ENCODE assay signal across 28 cellular contexts in the genomic region with DNA sequence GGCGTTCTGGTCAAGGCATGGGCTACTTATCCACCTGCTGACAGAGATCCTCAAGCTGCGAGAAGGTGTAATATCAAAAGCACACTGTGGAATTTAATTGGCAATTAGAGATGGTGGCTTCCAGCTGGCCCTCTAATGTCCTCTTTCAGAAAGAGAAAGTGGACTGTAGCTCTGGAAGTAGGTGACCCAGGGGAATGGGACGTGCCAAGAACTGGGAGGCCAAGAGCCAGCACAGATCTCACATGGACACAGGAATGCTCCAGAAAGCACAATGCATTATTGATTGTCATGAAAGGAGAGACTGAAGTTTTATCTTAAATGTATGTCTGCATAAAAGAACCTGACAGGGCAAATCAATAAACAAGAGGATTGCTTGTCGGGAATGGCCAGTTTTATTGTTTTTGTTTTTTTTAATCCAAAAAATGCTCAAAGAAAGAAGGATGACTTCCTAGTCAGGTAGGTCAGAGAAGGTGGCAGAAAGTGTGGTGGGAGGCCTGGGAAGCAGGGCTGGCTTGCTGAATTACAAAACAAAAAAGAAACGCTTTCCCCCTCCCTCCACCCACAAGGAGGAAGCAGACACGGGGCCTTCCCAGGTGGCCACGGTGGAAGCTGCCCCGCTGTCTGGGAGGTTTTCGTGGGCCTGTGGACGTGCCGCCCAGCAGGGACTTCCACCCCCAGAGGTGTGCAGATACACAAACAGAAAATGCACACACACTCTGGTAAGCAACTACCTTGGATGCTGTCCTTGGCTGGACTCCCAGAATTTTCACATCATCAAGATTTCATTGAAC.
"Had no signal": no experiment of that assay in that cellular context is flagged by ENCODE, and none has a peak within 500 bp of the region (broad histone marks: within the 10 kb centered on the region; RNA-seq: fewer than 3 reads in every experiment).

No MANE protein-coding gene starts in this region.

- DNase-seq: activated CD4-positive, alpha-beta T cell treated with anti-CD3 and anti-CD28 coated beads for 48 hours; activated CD4-positive, alpha-beta T cell treated with anti-CD3 and anti-CD28 coated beads, Interleukin-2, amount 50 U/mL, for 4 hours; activated CD4-positive, CD25-positive, alpha-beta regulatory T cell treated with anti-CD3 and anti-CD28 coated beads, Interleukin-2, amount 50 U/mL, for 72 hours; activated CD8-positive, alpha-beta memory T cell treated with anti-CD3 and anti-CD28 coated beads, Interleukin-2, amount 50 U/mL, for 48 hours; activated CD8-positive, alpha-beta T cell treated with anti-CD3 and anti-CD28 coated beads, Interleukin-2, amount 10 ng/mL, durations not matched to agents 7 days and 5 days; activated naive CD4-positive, alpha-beta T cell treated with anti-CD3 and anti-CD28 coated beads, Interleukin-2, amount 50 U/mL, for 16 hours; activated naive CD8-positive, alpha-beta T cell treated with anti-CD3 and anti-CD28 coated beads, Interleukin-2, amount 10 ng/mL, durations not matched to agents 7 days and 5 days; activated T-cell treated with anti-CD3 and anti-CD28 coated beads, Interleukin-2, amount 50 U/mL, for 1 hour; adrenal gland; anterior cingulate cortex; central memory CD4-positive, alpha-beta T cell; NCI-H1105; NCI-H1436; NCI-H187 treated with DMSO at 0.1 percent for 48 hours; NCI-H2081 treated with DMSO at 0.1 percent for 48 hours; NCI-H2227 treated with DMSO at 0.1 percent for 48 hours; NCI-H446 treated with DMSO at 0.1 percent for 48 hours; NCI-H524 treated with DMSO at 0.1 percent for 48 hours; NCI-H748 treated with DMSO at 0.1 percent for 48 hours; NK-92 treated with Interleukin-12 subunit alpha and Interleukin-12 subunit beta, amount 100 ng/mL, for 24 hours; PC-3; SHP77 treated with DMSO at 0.1 percent for 48 hours; T-helper 17 cell; T-helper 9 cell had no signal

- H3K27ac ChIP-seq: adrenal gland, breast epithelium, KMS-11 had no signal

- H3K9me3 ChIP-seq: adrenal gland, breast epithelium had no signal

- H3K36me3 ChIP-seq: adrenal gland, breast epithelium had no signal

- H3K4me3 ChIP-seq: adrenal gland, breast epithelium had no signal

- ATAC-seq: activated CD8-positive, alpha-beta T cell treated with anti-CD3 and anti-CD28 coated beads, Interleukin-2, amount 10 ng/mL, durations not matched to agents 7 days and 5 days; PC-3; T-helper 17 cell; WTC11 had no signal

- H3K4me1 ChIP-seq: adrenal gland, breast epithelium had no signal

- H3K27me3 ChIP-seq: adrenal gland had no signal

- FAIRE-seq: RCC 7860 had no signal
